ENCODE assay signal across 31 cellular contexts in the genomic region with DNA sequence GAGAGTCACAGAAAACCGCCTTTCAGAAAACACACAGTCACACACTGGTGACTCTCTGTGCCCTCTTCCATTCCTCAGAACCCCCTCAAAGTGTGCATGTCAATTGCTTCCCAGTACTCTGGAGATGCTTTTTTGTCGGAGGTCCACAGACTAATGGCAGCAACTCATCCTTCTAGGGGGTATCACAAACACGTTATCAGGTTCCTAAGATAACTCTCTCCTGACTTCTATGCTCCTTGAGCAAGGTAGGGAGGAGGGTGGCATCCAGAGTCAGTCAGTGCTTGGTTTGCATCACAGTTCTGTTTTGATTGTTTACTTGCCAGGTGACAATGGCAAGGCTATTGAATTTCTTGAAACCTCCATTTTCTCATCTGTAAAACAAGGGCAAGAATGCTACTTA. TPM values are rescaled to one million over a fixed set of nuclear protein-coding genes. Genes with fewer than 3 reads are reported as not detected.
"Had no signal": no experiment of that assay in that cellular context is flagged by ENCODE, and none has a peak within 500 bp of the region (broad histone marks: within the 10 kb centered on the region; RNA-seq: fewer than 3 reads in every experiment).

No MANE protein-coding gene starts in this region.

- H3K4me1 Mint-ChIP-seq: activated CD4-positive, alpha-beta T cell treated with anti-CD3 and anti-CD28 coated beads for 36 hours; activated CD4-positive, alpha-beta T cell treated with anti-CD3 and anti-CD28 coated beads, Interleukin-2, amount 10 ng/mL, durations not matched to agents 7 days and 5 days; activated naive CD4-positive, alpha-beta T cell treated with anti-CD3 and anti-CD28 coated beads, Interleukin-2, amount 50 U/mL, for 24 hours; central memory CD8-positive, alpha-beta T cell had no signal

- DNase-seq: activated CD4-positive, alpha-beta T cell treated with anti-CD3 and anti-CD28 coated beads for 36 hours; activated CD4-positive, alpha-beta T cell treated with anti-CD3 and anti-CD28 coated beads, Interleukin-2, amount 10 ng/mL, durations not matched to agents 7 days and 5 days; activated CD4-positive, alpha-beta T cell treated with anti-CD3 and anti-CD28 coated beads, Interleukin-2, amount 50 U/mL, for 48 hours; activated CD8-positive, alpha-beta T cell treated with anti-CD3 and anti-CD28 coated beads, Interleukin-2, amount 10 ng/mL, durations not matched to agents 7 days and 5 days; activated gamma-delta T cell; activated naive CD4-positive, alpha-beta T cell treated with Interleukin-2 at 50 U/mL for 16 hours; activated naive CD8-positive, alpha-beta T cell treated with anti-CD3 and anti-CD28 coated beads, Interleukin-2, amount 10 ng/mL, durations not matched to agents 7 days and 5 days; activated T-cell treated with anti-CD3 and anti-CD28 coated beads, Interleukin-2, amount 50 U/mL, for 24 hours; amygdala; Karpas-422; NCI-H1417 treated with DMSO at 0.1 percent for 48 hours; NCI-H187 treated with DMSO at 0.1 percent for 48 hours; NCI-H2081; NCI-H226; NCI-H446 treated with DMSO at 0.1 percent for 48 hours; NCI-H524; NCI-H69; NK-92 treated with Interleukin-12 subunit alpha and Interleukin-12 subunit beta, amount 100 ng/mL, for 24 hours; Right ventricle myocardium superior; SW 1271; T-helper 1 cell; T-helper 2 cell; T-helper 9 cell had no signal

- H3K9me3 Mint-ChIP-seq: activated CD4-positive, alpha-beta T cell treated with anti-CD3 and anti-CD28 coated beads, Interleukin-2, amount 10 ng/mL, durations not matched to agents 7 days and 5 days; activated naive CD4-positive, alpha-beta T cell treated with anti-CD3 and anti-CD28 coated beads, Interleukin-2, amount 50 U/mL, for 24 hours; activated naive CD8-positive, alpha-beta T cell treated with anti-CD3 and anti-CD28 coated beads, Interleukin-2, amount 10 ng/mL, durations not matched to agents 7 days and 5 days; activated T-cell treated with anti-CD3 and anti-CD28 coated beads, Interleukin-2, amount 50 U/mL, for 24 hours; activated T-helper 2 cell treated with anti-CD3 and anti-CD28 coated beads, Interferon-gamma antibody, Interleukin-2, Interleukin-4, amounts not matched to agents 10 μg/mL and 5 μg/mL and 100 μg/mL, durations not matched to agents 14 hours and 24 hours and 36 hours; central memory CD8-positive, alpha-beta T cell had no signal

- H3K9me3 ChIP-seq: ascending aorta had no signal

- H3K4me3 ChIP-seq: ascending aorta, cardiac muscle cell had no signal

- H3K27me3 ChIP-seq: ascending aorta, cardiac muscle cell had no signal

- H3K4me1 ChIP-seq: ascending aorta had no signal

- ATAC-seq: activated CD4-positive, alpha-beta T cell treated with anti-CD3 and anti-CD28 coated beads for 36 hours; activated CD4-positive, CD25-positive, alpha-beta regulatory T cell treated with anti-CD3 and anti-CD28 coated beads, Interleukin-2, amount 50 U/mL, for 24 hours; activated CD8-positive, alpha-beta T cell treated with anti-CD3 and anti-CD28 coated beads, Interleukin-2, amount 10 ng/mL, durations not matched to agents 7 days and 5 days had no signal

- H3K4me3 Mint-ChIP-seq: activated CD4-positive, alpha-beta T cell treated with anti-CD3 and anti-CD28 coated beads for 36 hours; activated CD4-positive, alpha-beta T cell treated with anti-CD3 and anti-CD28 coated beads, Interleukin-2, amount 10 ng/mL, durations not matched to agents 7 days and 5 days; activated CD8-positive, alpha-beta T cell treated with anti-CD3 and anti-CD28 coated beads, Interleukin-2, amount 10 ng/mL, durations not matched to agents 7 days and 5 days; activated naive CD4-positive, alpha-beta T cell treated with anti-CD3 and anti-CD28 coated beads, Interleukin-2, amount 50 U/mL, for 24 hours; activated naive CD8-positive, alpha-beta T cell treated with anti-CD3 and anti-CD28 coated beads, Interleukin-2, amount 10 ng/mL, durations not matched to agents 7 days and 5 days; activated T-cell treated with anti-CD3 and anti-CD28 coated beads, Interleukin-2, amount 50 U/mL, for 24 hours; central memory CD8-positive, alpha-beta T cell had no signal

- H3K36me3 ChIP-seq: cardiac muscle cell had no signal

- H3K27ac ChIP-seq: ascending aorta, cardiac muscle cell had no signal

- H3K27ac Mint-ChIP-seq: activated CD4-positive, alpha-beta T cell treated with anti-CD3 and anti-CD28 coated beads for 36 hours; activated CD4-positive, alpha-beta T cell treated with anti-CD3 and anti-CD28 coated beads, Interleukin-2, amount 10 ng/mL, durations not matched to agents 7 days and 5 days; activated CD8-positive, alpha-beta T cell treated with anti-CD3 and anti-CD28 coated beads, Interleukin-2, amount 10 ng/mL, durations not matched to agents 7 days and 5 days; activated naive CD4-positive, alpha-beta T cell treated with anti-CD3 and anti-CD28 coated beads, Interleukin-2, amount 50 U/mL, for 24 hours; activated naive CD8-positive, alpha-beta T cell treated with anti-CD3 and anti-CD28 coated beads, Interleukin-2, amount 10 ng/mL, durations not matched to agents 7 days and 5 days; activated T-cell treated with anti-CD3 and anti-CD28 coated beads, Interleukin-2, amount 50 U/mL, for 24 hours; activated T-helper 2 cell treated with anti-CD3 and anti-CD28 coated beads, Interferon-gamma antibody, Interleukin-2, Interleukin-4, amounts not matched to agents 10 μg/mL and 5 μg/mL and 100 μg/mL, durations not matched to agents 14 hours and 24 hours and 36 hours had no signal

- H3K36me3 Mint-ChIP-seq: activated naive CD4-positive, alpha-beta T cell treated with anti-CD3 and anti-CD28 coated beads, Interleukin-2, amount 50 U/mL, for 24 hours; activated naive CD8-positive, alpha-beta T cell treated with anti-CD3 and anti-CD28 coated beads, Interleukin-2, amount 10 ng/mL, durations not matched to agents 7 days and 5 days had no signal

RNA-seq across cellular contexts. Expression of gene DYNLT5, which starts 39.4 kb away (rescaled TPM):
- total RNA-seq: activated CD4-positive, alpha-beta T cell treated with anti-CD3 and anti-CD28 coated beads for 36 hours; activated CD4-positive, alpha-beta T cell treated with anti-CD3 and anti-CD28 coated beads, Interleukin-2, amount 10 ng/mL, durations not matched to agents 7 days and 5 days; activated CD8-positive, alpha-beta T cell treated with anti-CD3 and anti-CD28 coated beads, Interleukin-2, amount 10 ng/mL, durations not matched to agents 7 days and 5 days; activated naive CD8-positive, alpha-beta T cell treated with anti-CD3 and anti-CD28 coated beads, Interleukin-2, amount 10 ng/mL, durations not matched to agents 7 days and 5 days; activated T-helper 2 cell treated with anti-CD3 and anti-CD28 coated beads, Interferon-gamma antibody, Interleukin-2, Interleukin-4, amounts not matched to agents 10 μg/mL and 5 μg/mL and 100 μg/mL, durations not matched to agents 14 hours and 24 hours and 36 hours; chondrocyte; MCF 10A had no signal
